11 cellular contexts compared by ENCODE assay signal in genomic region chr14:32635103-32635719, GRCh38.
A peak's percentile ranks its signal among the peaks of the same experiment; 100 is the strongest.
DNase-seq lines count a peak whose midpoint lies in the region; ATAC-seq and TF ChIP-seq lines count a peak whose summit lies in the region.
"Had no signal": no experiment of that assay in that cellular context is flagged by ENCODE, and none has a peak within 500 bp of the region (broad histone marks: within the 10 kb centered on the region; RNA-seq: fewer than 3 reads in every experiment).

No MANE protein-coding gene starts in this region.

- no peaks in the 10 kb centered on the region for H3K27me3 Mint-ChIP-seq in naive thymus-derived CD4-positive, alpha-beta T cell
- H3K27me3 Mint-ChIP-seq: activated T-helper 17 cell treated with anti-CD3 and anti-CD28 coated beads, Interleukin-2, amount 50 U/mL, for 72 hours had no signal

- peak overlapping the region in 54 of 59 donors; percentile 0 to 57 (median 30) for H3K4me3 ChIP-seq in dorsolateral prefrontal cortex
- H3K4me3 ChIP-seq in naive thymus-derived CD4-positive, alpha-beta T cell (ENCODE audit: low read length), result no peak overlapping the region
- H3K4me3 ChIP-seq: HAP-1 had no signal

- intact Hi-C loops in dorsolateral prefrontal cortex (cut with DNase I) (no loop called here), head of caudate nucleus (cut with DNase I) (no loop called here)
- intact Hi-C loops in naive thymus-derived CD4-positive, alpha-beta T cell (cut with micrococcal nuclease), result no loop called here

- no peak for TF ChIP-seq CTCF in dorsolateral prefrontal cortex (IDR thresholded peaks at IDR 0.05 in 54 of 56, conservative IDR thresholded peaks at IDR 0.05 in 2 of 56; ENCODE audit: low read depth in 1 of 56, partially characterized antibody in 56 of 56)

- DNase-seq in GM03348 (ENCODE audit: low spot score) (peak; percentile 28), LHCN-M2 (ENCODE audit: low read depth) (peak; percentile 52), dorsolateral prefrontal cortex (no peak), myocyte (ENCODE audit: low read depth) (peak; percentile 22), NCI-H526 treated with DMSO at 0.1 percent for 48 hours (lab: John Stamatoyannopoulos, UW) (no peak), LoVo (ENCODE audit: low spot score) (no peak), head of caudate nucleus (no peak)
- no peak for DNase-seq in naive thymus-derived CD4-positive, alpha-beta T cell
- DNase-seq: T-helper 1 cell had no signal

- no peaks in the 10 kb centered on the region for H3K36me3 ChIP-seq in naive thymus-derived CD4-positive, alpha-beta T cell (ENCODE audit: control insufficient read depth in 2 of 3, insufficient read depth in 3 of 3, low read length in 3 of 3)
- H3K36me3 ChIP-seq: HAP-1 had no signal

- CTCF ChIA-PET in naive thymus-derived CD4-positive, alpha-beta T cell (lab: Charles Lee), result no interaction called here

- no peaks in the 10 kb centered on the region for H3K4me1 ChIP-seq in naive thymus-derived CD4-positive, alpha-beta T cell (ENCODE audit: control insufficient read depth in 2 of 2, insufficient read depth in 2 of 2, low read length in 2 of 2)

- no peak overlapping the region for H3K27ac Mint-ChIP-seq in naive thymus-derived CD4-positive, alpha-beta T cell
- H3K27ac Mint-ChIP-seq: activated T-helper 17 cell treated with anti-CD3 and anti-CD28 coated beads, Interleukin-2, amount 50 U/mL, for 72 hours had no signal

- H3K27ac ChIP-seq in dorsolateral prefrontal cortex, result peak overlapping the region in 31 of 59 donors; percentile 0 to 69 (median 38)
- H3K27ac ChIP-seq in naive thymus-derived CD4-positive, alpha-beta T cell (ENCODE audit: low read depth, low read length), result no peak overlapping the region

- H3K27me3 ChIP-seq in dorsolateral prefrontal cortex, result no peaks in the 10 kb centered on the region
- no peaks in the 10 kb centered on the region for H3K27me3 ChIP-seq in naive thymus-derived CD4-positive, alpha-beta T cell (ENCODE audit: control insufficient read depth in 2 of 2, insufficient read depth in 2 of 2, low read length in 2 of 2)

- H3K4me3 Mint-ChIP-seq in naive thymus-derived CD4-positive, alpha-beta T cell, result no peak overlapping the region
- H3K4me3 Mint-ChIP-seq: activated T-helper 17 cell treated with anti-CD3 and anti-CD28 coated beads, Interleukin-2, amount 50 U/mL, for 72 hours had no signal

- peaks cover 0 to 3% (median 0%) of the 10 kb centered on the region in 5 donors for H3K36me3 Mint-ChIP-seq in naive thymus-derived CD4-positive, alpha-beta T cell

- H3K4me1 Mint-ChIP-seq in naive thymus-derived CD4-positive, alpha-beta T cell, result no peaks in the 10 kb centered on the region
- H3K4me1 Mint-ChIP-seq: activated T-helper 17 cell treated with anti-CD3 and anti-CD28 coated beads, Interleukin-2, amount 50 U/mL, for 72 hours had no signal

- peaks cover 0 to 1% (median 0%) of the 10 kb centered on the region in 11 donors for H3K9me3 Mint-ChIP-seq in naive thymus-derived CD4-positive, alpha-beta T cell
- H3K9me3 Mint-ChIP-seq: activated T-helper 17 cell treated with anti-CD3 and anti-CD28 coated beads, Interleukin-2, amount 50 U/mL, for 72 hours had no signal

- ATAC-seq in naive thymus-derived CD4-positive, alpha-beta T cell, result no peak
- ATAC-seq: activated T-helper 17 cell treated with anti-CD3 and anti-CD28 coated beads, Interleukin-2, amount 50 U/mL, for 72 hours had no signal

- no peaks in the 10 kb centered on the region for H3K9me3 ChIP-seq in naive thymus-derived CD4-positive, alpha-beta T cell (ENCODE audit: control insufficient read depth in 2 of 3, low read length in 3 of 3)
- H3K9me3 ChIP-seq: HAP-1 had no signal

- POLR2A ChIA-PET in naive thymus-derived CD4-positive, alpha-beta T cell (lab: Charles Lee), result no interaction called here

Comparison
In these comparisons a context has a peak if more than half of its experiments do, and no peak if none do; other contexts are left out.
1. DNase-seq: peak in GM03348 (single experiment), LHCN-M2 (single experiment) and myocyte (single experiment); none in dorsolateral prefrontal cortex (0 of 10), NCI-H526 treated with DMSO at 0.1 percent for 48 hours (single experiment), LoVo (single experiment), naive thymus-derived CD4-positive, alpha-beta T cell (0 of 9) and head of caudate nucleus (0 of 42).